ENCODE assay signal across 16 cellular contexts in the genomic region with DNA sequence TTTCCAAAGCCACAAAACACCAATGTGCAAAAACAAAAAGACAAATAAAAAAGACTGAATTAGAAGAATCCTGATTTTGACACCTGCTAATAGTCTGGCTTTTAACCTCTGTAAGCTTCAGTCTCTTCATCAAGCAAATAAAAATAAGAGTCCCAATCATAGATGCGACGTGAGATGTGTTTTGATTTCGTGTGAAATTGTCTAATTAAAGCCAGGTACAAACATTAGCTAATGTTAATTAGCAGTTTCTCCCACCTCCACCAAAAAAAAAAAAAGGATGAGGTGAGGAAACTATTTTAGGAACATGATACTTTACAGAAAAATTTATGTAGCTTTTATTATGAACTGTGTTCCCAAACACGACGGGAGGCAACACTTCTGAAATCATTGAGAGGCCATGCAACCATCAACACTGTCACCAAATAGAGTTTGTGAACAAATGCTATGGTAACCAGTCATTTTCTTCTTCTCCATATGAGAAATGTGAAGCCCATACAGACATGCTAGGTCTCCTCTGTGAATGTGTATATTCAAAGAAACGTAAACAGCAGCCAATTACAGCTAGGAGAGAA. TPM values are rescaled to one million over a fixed set of nuclear protein-coding genes. Genes with fewer than 3 reads are reported as not detected.
DNase-seq lines count a peak whose midpoint lies in the region; ATAC-seq and TF ChIP-seq lines count a peak whose summit lies in the region.
"Had no signal": no experiment of that assay in that cellular context is flagged by ENCODE, and none has a peak within 500 bp of the region (broad histone marks: within the 10 kb centered on the region; RNA-seq: fewer than 3 reads in every experiment).

No MANE protein-coding gene starts in this region.

- peak overlapping the region; percentile 28 for H3K27ac ChIP-seq in left ventricle myocardium inferior (replicated peaks)
- H3K27ac ChIP-seq in suprapubic skin, result no peak overlapping the region
- H3K27ac ChIP-seq: esophagus squamous epithelium had no signal

- DNase-seq in EH (ENCODE audit: low read depth), result peak; percentile 21
- peak; percentile 30 for DNase-seq in NCI-H1105 (lab: John Stamatoyannopoulos, UW)
- DNase-seq in NCI-H774 (lab: John Stamatoyannopoulos, UW), result peak; percentile 24
- DNase-seq in left ventricle myocardium inferior, result no peak
- no peak for DNase-seq in NOMO-1 (lab: John Stamatoyannopoulos, UW; ENCODE audit: unreplicated experiment in 2 of 2)
- no peak for DNase-seq in stimulated activated CD8-positive, alpha-beta memory T cell treated with anti-CD3 and anti-CD28 coated beads, Interleukin-4, amount 100 ng/mL, for 48 hours
- no peak for DNase-seq in suprapubic skin (ENCODE audit: low spot score in 2 of 2)
- DNase-seq: activated CD4-positive, alpha-beta T cell treated with anti-CD3 and anti-CD28 coated beads, Interleukin-2, amount 50 U/mL, for 1 hour; activated naive CD4-positive, alpha-beta T cell treated with anti-CD3 and anti-CD28 coated beads, Interleukin-2, amount 50 U/mL, for 16 hours; activated T-cell treated with anti-CD3 and anti-CD28 coated beads, Interleukin-2, amount 50 U/mL, for 1 hour; esophagus squamous epithelium; GOT3; head of caudate nucleus; kidney; stimulated activated CD4-positive, alpha-beta T cell treated with anti-CD3 and anti-CD28 coated beads, Interleukin-2, amount 100 ng/mL, for 48 hours had no signal

- peak overlapping the region; percentile 40 for H3K4me3 ChIP-seq in left ventricle myocardium inferior
- no peak overlapping the region for H3K4me3 ChIP-seq in suprapubic skin
- H3K4me3 ChIP-seq: esophagus squamous epithelium had no signal

- H3K4me1 ChIP-seq in left ventricle myocardium inferior (peaks cover 21% of the 10 kb centered on the region), suprapubic skin (peaks cover 4% of the 10 kb centered on the region)
- H3K4me1 ChIP-seq: esophagus squamous epithelium had no signal

- intact Hi-C loops in left ventricle myocardium inferior (cut with micrococcal nuclease), result no loop called here

- TF ChIP-seq POLR2A in suprapubic skin (IDR thresholded peaks at IDR 0.05), result no peak

- no peak for TF ChIP-seq CTCF in left ventricle myocardium inferior (IDR thresholded peaks at IDR 0.05; ENCODE audit: borderline replicate concordance)
- TF ChIP-seq CTCF in suprapubic skin (IDR thresholded peaks at IDR 0.05), result no peak

- H3K36me3 ChIP-seq in left ventricle myocardium inferior (no peaks in the 10 kb centered on the region), suprapubic skin (no peaks in the 10 kb centered on the region)
- H3K36me3 ChIP-seq: esophagus squamous epithelium had no signal

- ATAC-seq in HG02938 (IDR thresholded peaks at IDR 0.05; ENCODE audit: unreplicated experiment), result no peak

- WGBS in suprapubic skin, result 51% methylated on average over 6 of the region's 6 CpGs

- H3K9me3 ChIP-seq in left ventricle myocardium inferior (replicated peaks), result peaks cover 4% of the 10 kb centered on the region
- no peaks in the 10 kb centered on the region for H3K9me3 ChIP-seq in suprapubic skin
- H3K9me3 ChIP-seq: esophagus squamous epithelium had no signal

- TF ChIP-seq EP300 in suprapubic skin (IDR thresholded peaks at IDR 0.05), result no peak

- no peaks in the 10 kb centered on the region for H3K27me3 ChIP-seq in left ventricle myocardium inferior (ENCODE audit: low read depth)
- H3K27me3 ChIP-seq in suprapubic skin, result no peaks in the 10 kb centered on the region

RNA-seq across cellular contexts. Expression of a gene that starts 6.7 kb away (rescaled TPM):
- total RNA-seq in left ventricle myocardium inferior (30.4 TPM), suprapubic skin (10 to 100 TPM; 13.6 to 21.6 (median 14.8) TPM)

RNA-seq across cellular contexts. Expression of a gene that starts 40.3 kb away (rescaled TPM):
- total RNA-seq in left ventricle myocardium inferior (552 TPM), suprapubic skin (1,000 to 10,000 TPM; 1,150 to 1,809 (median 1,593) TPM)

Comparison
In these comparisons a context has a peak if more than half of its experiments do, and no peak if none do; other contexts are left out.
1. DNase-seq: peak in EH (single experiment), NCI-H1105 (single experiment) and NCI-H774 (single experiment); none in left ventricle myocardium inferior (single experiment), NOMO-1 (0 of 2), stimulated activated CD8-positive, alpha-beta memory T cell treated with anti-CD3 and anti-CD28 coated beads, Interleukin-4, amount 100 ng/mL, for 48 hours (single experiment) and suprapubic skin (0 of 2).